Comparison of ENCODE assay signal across 24 cellular contexts in the genomic region with DNA sequence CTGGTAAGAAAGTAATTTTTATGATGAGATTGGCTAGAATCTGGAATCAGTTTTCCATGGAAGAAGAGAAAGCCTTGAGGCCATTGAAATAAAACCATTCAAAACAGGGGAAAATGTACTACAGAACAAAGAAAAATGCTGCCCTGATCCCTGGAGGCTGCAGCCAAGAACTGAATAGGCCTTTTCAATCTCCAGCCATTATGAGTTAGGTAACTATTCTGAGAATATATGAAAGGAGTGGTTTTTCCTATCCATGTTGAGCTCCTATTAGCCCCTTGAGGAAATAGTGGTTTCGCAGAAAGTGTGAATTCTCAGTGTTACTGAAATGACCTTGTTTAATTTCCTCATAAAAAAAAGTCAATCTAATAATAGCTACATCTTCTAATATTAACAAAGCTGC.
A peak's percentile ranks its signal among the peaks of the same experiment; 100 is the strongest.
DNase-seq lines count a peak whose midpoint lies in the region; ATAC-seq and TF ChIP-seq lines count a peak whose summit lies in the region.
"Had no signal": no experiment of that assay in that cellular context is flagged by ENCODE, and none has a peak within 500 bp of the region (broad histone marks: within the 10 kb centered on the region; RNA-seq: fewer than 3 reads in every experiment).

No MANE protein-coding gene starts in this region.

- H3K27me3 ChIP-seq in left ventricle myocardium inferior (ENCODE audit: low read depth) (no peaks in the 10 kb centered on the region), neural cell (ENCODE audit: insufficient read depth, low read depth, low read length) (no peaks in the 10 kb centered on the region)
- H3K27me3 ChIP-seq: ascending aorta, heart right ventricle had no signal

- H3K4me3 Mint-ChIP-seq in activated naive CD8-positive, alpha-beta T cell treated with anti-CD3 and anti-CD28 coated beads for 36 hours: no peak overlapping the region
- H3K4me3 Mint-ChIP-seq in stimulated activated naive CD8-positive, alpha-beta T cell treated with anti-CD3 and anti-CD28 coated beads, Interleukin-15, amount 100 ng/mL, for 72 hours: no peak overlapping the region
- no peak overlapping the region for H3K4me3 Mint-ChIP-seq in effector memory CD8-positive, alpha-beta T cell
- H3K4me3 Mint-ChIP-seq: activated naive CD4-positive, alpha-beta T cell treated with anti-CD3 and anti-CD28 coated beads, Interleukin-2, amount 10 ng/mL, durations not matched to agents 7 days and 5 days; activated T-cell treated with anti-CD3 and anti-CD28 coated beads, Interleukin-2, amount 50 U/mL, for 4 hours; natural killer cell treated with Interleukin-12 subunit alpha and Interleukin-12 subunit beta and Interleukin-15 and Interleukin-18, amount 100 ng/mL, for 72 hours; T-helper 1 cell treated with Interleukin-12 subunit alpha and Interleukin-12 subunit beta and Interleukin-4 antibody, amounts not matched to agents 30 μg/mL and 1 μg/mL, for 36 hours had no signal

- no peaks in the 10 kb centered on the region for H4K20me1 ChIP-seq in neural cell (ENCODE audit: insufficient read depth)

- TF ChIP-seq EP300 in neural cell (conservative IDR thresholded peaks at IDR 0.05; ENCODE audit: poor library complexity, severe bottlenecking): no peak

- intact Hi-C loops in left ventricle myocardium inferior (cut with micrococcal nuclease) (no loop called here), left cardiac atrium (cut with DNase I) (no loop called here)

- H3K27me3 Mint-ChIP-seq in activated naive CD8-positive, alpha-beta T cell treated with anti-CD3 and anti-CD28 coated beads for 36 hours: no peaks in the 10 kb centered on the region
- no peaks in the 10 kb centered on the region for H3K27me3 Mint-ChIP-seq in stimulated activated naive CD8-positive, alpha-beta T cell treated with anti-CD3 and anti-CD28 coated beads, Interleukin-15, amount 100 ng/mL, for 72 hours
- no peaks in the 10 kb centered on the region for H3K27me3 Mint-ChIP-seq in effector memory CD8-positive, alpha-beta T cell
- H3K27me3 Mint-ChIP-seq: activated naive CD4-positive, alpha-beta T cell treated with anti-CD3 and anti-CD28 coated beads, Interleukin-2, amount 10 ng/mL, durations not matched to agents 7 days and 5 days; natural killer cell treated with Interleukin-12 subunit alpha and Interleukin-12 subunit beta and Interleukin-15 and Interleukin-18, amount 100 ng/mL, for 72 hours had no signal

- no peaks in the 10 kb centered on the region for H3K9me3 ChIP-seq in left ventricle myocardium inferior (replicated peaks)
- no peaks in the 10 kb centered on the region for H3K9me3 ChIP-seq in neural cell (ENCODE audit: low read length)
- H3K9me3 ChIP-seq: ascending aorta, heart right ventricle had no signal

- no peaks in the 10 kb centered on the region for H3K9me2 ChIP-seq in neural cell (ENCODE audit: insufficient read depth, low read length)

- ATAC-seq in left cardiac atrium: no peak
- no peak for ATAC-seq in stimulated activated naive CD8-positive, alpha-beta T cell treated with anti-CD3 and anti-CD28 coated beads, Interleukin-15, amount 100 ng/mL, for 72 hours
- ATAC-seq in HG02759 (IDR thresholded peaks at IDR 0.05; ENCODE audit: unreplicated experiment): no peak
- no peak for ATAC-seq in effector memory CD8-positive, alpha-beta T cell (replicated peaks)
- ATAC-seq: activated T-cell treated with anti-CD3 and anti-CD28 coated beads, Interleukin-2, amount 50 U/mL, for 4 hours; left colon; natural killer cell treated with Interleukin-12 subunit alpha and Interleukin-12 subunit beta and Interleukin-15 and Interleukin-18, amount 100 ng/mL, for 72 hours had no signal

- H3K4me3 ChIP-seq in left ventricle myocardium inferior (no peak overlapping the region), neural cell (ENCODE audit: low read length) (peak overlapping the region; percentile 9)
- H3K4me3 ChIP-seq: ascending aorta, heart right ventricle, SK-N-MC had no signal

- no peaks in the 10 kb centered on the region for H3K9me3 Mint-ChIP-seq in activated naive CD8-positive, alpha-beta T cell treated with anti-CD3 and anti-CD28 coated beads for 36 hours
- H3K9me3 Mint-ChIP-seq in stimulated activated naive CD8-positive, alpha-beta T cell treated with anti-CD3 and anti-CD28 coated beads, Interleukin-15, amount 100 ng/mL, for 72 hours: peaks cover 3 to 12% of the 10 kb centered on the region in 2 donors
- peaks cover 7 to 16% of the 10 kb centered on the region in 2 donors for H3K9me3 Mint-ChIP-seq in effector memory CD8-positive, alpha-beta T cell
- H3K9me3 Mint-ChIP-seq: T-helper 1 cell treated with Interleukin-12 subunit alpha and Interleukin-12 subunit beta and Interleukin-4 antibody, amounts not matched to agents 30 μg/mL and 1 μg/mL, for 36 hours had no signal

- peaks cover 26% of the 10 kb centered on the region for H3K4me1 ChIP-seq in left ventricle myocardium inferior

- no peaks in the 10 kb centered on the region for H3K79me2 ChIP-seq in neural cell (replicated peaks; ENCODE audit: insufficient read depth, low read length)

- TF ChIP-seq RAD21 in neural cell (conservative IDR thresholded peaks at IDR 0.05): no peak

- H3K27ac ChIP-seq in left ventricle myocardium inferior (replicated peaks) (peak overlapping the region; percentile 54), neural cell (ENCODE audit: low read length) (peak overlapping the region; percentile 67)
- H3K27ac ChIP-seq: SK-N-MC had no signal

- no peak overlapping the region for H3K9ac ChIP-seq in neural cell (ENCODE audit: low read length)

- TF ChIP-seq CTCF in left ventricle myocardium inferior (IDR thresholded peaks at IDR 0.05; ENCODE audit: borderline replicate concordance): no peak
- no peak for TF ChIP-seq CTCF in neural cell (IDR thresholded peaks at IDR 0.05; ENCODE audit: poor library complexity, severe bottlenecking)

- no peaks in the 10 kb centered on the region for H3K36me3 Mint-ChIP-seq in activated naive CD8-positive, alpha-beta T cell treated with anti-CD3 and anti-CD28 coated beads for 36 hours
- no peaks in the 10 kb centered on the region for H3K36me3 Mint-ChIP-seq in effector memory CD8-positive, alpha-beta T cell (ENCODE audit: insufficient read depth)
- H3K36me3 Mint-ChIP-seq: activated naive CD4-positive, alpha-beta T cell treated with anti-CD3 and anti-CD28 coated beads, Interleukin-2, amount 10 ng/mL, durations not matched to agents 7 days and 5 days; natural killer cell treated with Interleukin-12 subunit alpha and Interleukin-12 subunit beta and Interleukin-15 and Interleukin-18, amount 100 ng/mL, for 72 hours had no signal

- H3F3A ChIP-seq in neural cell (ENCODE audit: insufficient read depth, low read length, poor library complexity, severe bottlenecking): peaks cover 4% of the 10 kb centered on the region

- H2AFZ ChIP-seq in neural cell (ENCODE audit: low read depth, low read length): no peak overlapping the region

- H3K4me1 Mint-ChIP-seq in activated naive CD8-positive, alpha-beta T cell treated with anti-CD3 and anti-CD28 coated beads for 36 hours: no peaks in the 10 kb centered on the region
- no peaks in the 10 kb centered on the region for H3K4me1 Mint-ChIP-seq in stimulated activated naive CD8-positive, alpha-beta T cell treated with anti-CD3 and anti-CD28 coated beads, Interleukin-15, amount 100 ng/mL, for 72 hours
- no peaks in the 10 kb centered on the region for H3K4me1 Mint-ChIP-seq in effector memory CD8-positive, alpha-beta T cell (ENCODE audit: low read depth in 2 of 2)
- H3K4me1 Mint-ChIP-seq: activated naive CD4-positive, alpha-beta T cell treated with anti-CD3 and anti-CD28 coated beads, Interleukin-2, amount 10 ng/mL, durations not matched to agents 7 days and 5 days had no signal

- H3K36me3 ChIP-seq in left ventricle myocardium inferior: no peaks in the 10 kb centered on the region
- no peaks in the 10 kb centered on the region for H3K36me3 ChIP-seq in neural cell (ENCODE audit: insufficient read depth, low read length)
- H3K36me3 ChIP-seq: ascending aorta, heart right ventricle had no signal

- no peak overlapping the region for H3K27ac Mint-ChIP-seq in activated naive CD8-positive, alpha-beta T cell treated with anti-CD3 and anti-CD28 coated beads for 36 hours
- H3K27ac Mint-ChIP-seq in stimulated activated naive CD8-positive, alpha-beta T cell treated with anti-CD3 and anti-CD28 coated beads, Interleukin-15, amount 100 ng/mL, for 72 hours: no peak overlapping the region
- no peak overlapping the region for H3K27ac Mint-ChIP-seq in effector memory CD8-positive, alpha-beta T cell
- H3K27ac Mint-ChIP-seq: activated naive CD4-positive, alpha-beta T cell treated with anti-CD3 and anti-CD28 coated beads, Interleukin-2, amount 10 ng/mL, durations not matched to agents 7 days and 5 days; natural killer cell treated with Interleukin-12 subunit alpha and Interleukin-12 subunit beta and Interleukin-15 and Interleukin-18, amount 100 ng/mL, for 72 hours; T-helper 1 cell treated with Interleukin-12 subunit alpha and Interleukin-12 subunit beta and Interleukin-4 antibody, amounts not matched to agents 30 μg/mL and 1 μg/mL, for 36 hours had no signal

- H3K4me2 ChIP-seq in neural cell (ENCODE audit: low read length): no peak overlapping the region

- DNase-seq in left ventricle myocardium inferior: no peak
- no peak for DNase-seq in left cardiac atrium
- peak; percentile 40 for DNase-seq in epidermal melanocyte (ENCODE audit: insufficient read length, low spot score)
- no peak for DNase-seq in activated naive CD8-positive, alpha-beta T cell treated with anti-CD3 and anti-CD28 coated beads for 36 hours
- no peak for DNase-seq in stimulated activated naive CD8-positive, alpha-beta T cell treated with anti-CD3 and anti-CD28 coated beads, Interleukin-15, amount 100 ng/mL, for 72 hours
- DNase-seq in effector memory CD8-positive, alpha-beta T cell: no peak
- DNase-seq: activated CD4-positive, alpha-beta T cell treated with anti-CD3 and anti-CD28 coated beads for 4 hours; activated naive CD4-positive, alpha-beta T cell treated with anti-CD3 and anti-CD28 coated beads, Interleukin-2, amount 10 ng/mL, durations not matched to agents 7 days and 5 days; activated T-cell treated with anti-CD3 and anti-CD28 coated beads, Interleukin-2, amount 50 U/mL, for 4 hours; cerebellar nuclear complex; COR-L47; GF-D8; GOT3; heart right ventricle; KG1; left colon; NCI-H510A; small intestine had no signal

TF ChIP-seq in neural cell, 6 proteins besides CTCF, POLR2A, EP300 and RAD21 (continues in another document):
- no peak for TF ChIP-seq EZH2 (IDR thresholded peaks at IDR 0.05; ENCODE audit: borderline replicate concordance, insufficient read depth, low read length, poor library complexity, severe bottlenecking)
